ENCODE assay signal across 8 cellular contexts in genomic region chr16:1271750-1272413, GRCh38. TPM values are rescaled to one million over a fixed set of nuclear protein-coding genes. Genes with fewer than 3 reads are reported as not detected.
DNase-seq lines count a peak whose midpoint lies in the region.
"Not testable (repeated sequence)": the region's sequence is repeated elsewhere in the genome, so short reads cannot be mapped to it uniquely, and the experiment has no call there.
"Had no signal": no experiment of that assay in that cellular context is flagged by ENCODE, and none has a peak within 500 bp of the region (broad histone marks: within the 10 kb centered on the region; RNA-seq: fewer than 3 reads in every experiment).

No MANE protein-coding gene starts in this region.

- not testable (repeated sequence) for H3K36me3 ChIP-seq in BLaER1 treated with 17β-estradiol and CSF1 and Interleukin-3, amounts not matched to agents 10 nM and 100 nM; Karpas-422 (ENCODE audit: insufficient read depth, low read length); SJCRH30

- not testable (repeated sequence) for H3K4me3 ChIP-seq in BLaER1 treated with 17β-estradiol and CSF1 and Interleukin-3, amounts not matched to agents 10 nM and 100 nM; Karpas-422 (ENCODE audit: low read length); SJCRH30

- H3K9me2 ChIP-seq in Karpas-422 (replicated peaks; ENCODE audit: insufficient read depth, low read length), result not testable (repeated sequence)

- H2AFZ ChIP-seq in Karpas-422 (ENCODE audit: low read length), result not testable (repeated sequence)

- not testable (repeated sequence) for H3K27ac ChIP-seq in BLaER1 treated with 17β-estradiol and CSF1 and Interleukin-3, amounts not matched to agents 10 nM and 100 nM; Karpas-422 (ENCODE audit: low read length); SJCRH30

- not testable (repeated sequence) for H3K27me3 ChIP-seq in BLaER1 treated with 17β-estradiol and CSF1 and Interleukin-3, amounts not matched to agents 10 nM and 100 nM; Karpas-422 (ENCODE audit: low read length)
- peaks cover 24% of the 10 kb centered on the region for H3K27me3 ChIP-seq in SJCRH30

- H4K20me1 ChIP-seq in BLaER1 treated with 17β-estradiol and CSF1 and Interleukin-3, amounts not matched to agents 10 nM and 100 nM; Karpas-422 (ENCODE audit: insufficient read depth, low read depth, low read length): not testable (repeated sequence)

- not testable (repeated sequence) for H3K79me2 ChIP-seq in Karpas-422 (ENCODE audit: low read length)

- H3K9me3 ChIP-seq in BLaER1 treated with 17β-estradiol and CSF1 and Interleukin-3, amounts not matched to agents 10 nM and 100 nM (replicated peaks in 1 of 11); Karpas-422 (ENCODE audit: low read length); SJCRH30 (replicated peaks): not testable (repeated sequence)

- H3K4me1 ChIP-seq in BLaER1 treated with 17β-estradiol and CSF1 and Interleukin-3, amounts not matched to agents 10 nM and 100 nM, result peaks cover 8 to 15% (median 13%) of the 10 kb centered on the region in 10 experiments
- peaks cover 13% of the 10 kb centered on the region for H3K4me1 ChIP-seq in Karpas-422 (ENCODE audit: low read length)
- H3K4me1 ChIP-seq in SJCRH30, result peaks cover 15% of the 10 kb centered on the region

- peak overlapping the region in 10 of 11 experiments; percentile 9 to 60 (median 44); a peak in 17 of 22 replicates for H3K4me2 ChIP-seq in BLaER1 treated with 17β-estradiol and CSF1 and Interleukin-3, amounts not matched to agents 10 nM and 100 nM
- not testable (repeated sequence) for H3K4me2 ChIP-seq in Karpas-422 (ENCODE audit: low read depth, low read length, poor library complexity, severe bottlenecking)

- DNase-seq in Karpas-422 (peak; percentile 65), NCI-H2171 (lab: John Stamatoyannopoulos, UW) (peak; percentile 68), SJCRH30 (peak; percentile 86 to 91), dermis blood vessel endothelial cell (peak; percentile 58), mucosa of gallbladder (ENCODE audit: low spot score) (peak; percentile 23)

- H3K9ac ChIP-seq in BLaER1 treated with 17β-estradiol and CSF1 and Interleukin-3, amounts not matched to agents 10 nM and 100 nM; Karpas-422 (ENCODE audit: low read length): not testable (repeated sequence)

RNA-seq across cellular contexts. Expression of gene TPSD1, which starts 16.0 kb away (rescaled TPM):
- total RNA-seq in Karpas-422 (2014; rRNA removed; shearing (Covaris generic); ENCODE audit: low replicate concordance), result not detected in 2 replicates
- not detected in 2 replicates for total RNA-seq in SJCRH30 (2014; rRNA removed; shearing (Covaris generic))
- total RNA-seq in dermis blood vessel endothelial cell (not detected in 2 replicates), mucosa of gallbladder (0.69 TPM)
- total RNA-seq: glomerular endothelial cell, H4 had no signal

RNA-seq across cellular contexts. Expression of gene TPSAB1, which starts 31.4 kb away (rescaled TPM):
- not detected in 2 replicates for total RNA-seq in Karpas-422 (2014; rRNA removed; shearing (Covaris generic); ENCODE audit: low replicate concordance)
- not detected in 2 replicates for total RNA-seq in SJCRH30 (2014; rRNA removed; shearing (Covaris generic))
- total RNA-seq in dermis blood vessel endothelial cell, result not detected in 2 replicates
- 139 TPM for total RNA-seq in mucosa of gallbladder
- total RNA-seq: glomerular endothelial cell, H4 had no signal

RNA-seq across cellular contexts. Expression of gene UBE2I, which starts 37.6 kb away (rescaled TPM):
- 53.7 and 78.1 TPM in 2 replicates for total RNA-seq in Karpas-422 (2014; rRNA removed; shearing (Covaris generic); ENCODE audit: low replicate concordance)
- 163 and 181 TPM in 2 replicates for total RNA-seq in SJCRH30 (2014; rRNA removed; shearing (Covaris generic))
- total RNA-seq in dermis blood vessel endothelial cell, result 58.7 and 77.9 TPM in 2 replicates
- 100 TPM for total RNA-seq in mucosa of gallbladder

RNA-seq across cellular contexts. Expression of gene TPSB2, which starts 41.9 kb away (rescaled TPM):
- not detected in 2 replicates for total RNA-seq in Karpas-422 (2014; rRNA removed; shearing (Covaris generic); ENCODE audit: low replicate concordance)
- not detected in 2 replicates for total RNA-seq in SJCRH30 (2014; rRNA removed; shearing (Covaris generic))
- total RNA-seq in dermis blood vessel endothelial cell (not detected in 2 replicates), mucosa of gallbladder (215 TPM)
- total RNA-seq: glomerular endothelial cell had no signal

RNA-seq across cellular contexts. Expression of gene TPSG1, which starts 46.8 kb away (rescaled TPM):
- total RNA-seq in Karpas-422 (2014; rRNA removed; shearing (Covaris generic); ENCODE audit: low replicate concordance), result not detected in 2 replicates
- not detected in 2 replicates for total RNA-seq in SJCRH30 (2014; rRNA removed; shearing (Covaris generic))
- total RNA-seq in dermis blood vessel endothelial cell (not detected in 2 replicates), mucosa of gallbladder (1.6 TPM)
- total RNA-seq: glomerular endothelial cell had no signal

Comparison
In these comparisons a context has a peak if more than half of its experiments do, and no peak if none do; other contexts are left out.
1. DNase-seq: peak in every context shown above with its lines; median percentile 88 in SJCRH30; 68 in NCI-H2171; 65 in Karpas-422; 58 in dermis blood vessel endothelial cell; 23 in mucosa of gallbladder.
2. RNA of gene TPSAB1, which starts 31.4 kb away (total RNA-seq): 139 TPM in mucosa of gallbladder (single experiment); not detected in Karpas-422, not detected in SJCRH30 and not detected in dermis blood vessel endothelial cell; every median in the first group is over 100 times any median in the second.